22 cellular contexts compared by ENCODE assay signal in the genomic region with DNA sequence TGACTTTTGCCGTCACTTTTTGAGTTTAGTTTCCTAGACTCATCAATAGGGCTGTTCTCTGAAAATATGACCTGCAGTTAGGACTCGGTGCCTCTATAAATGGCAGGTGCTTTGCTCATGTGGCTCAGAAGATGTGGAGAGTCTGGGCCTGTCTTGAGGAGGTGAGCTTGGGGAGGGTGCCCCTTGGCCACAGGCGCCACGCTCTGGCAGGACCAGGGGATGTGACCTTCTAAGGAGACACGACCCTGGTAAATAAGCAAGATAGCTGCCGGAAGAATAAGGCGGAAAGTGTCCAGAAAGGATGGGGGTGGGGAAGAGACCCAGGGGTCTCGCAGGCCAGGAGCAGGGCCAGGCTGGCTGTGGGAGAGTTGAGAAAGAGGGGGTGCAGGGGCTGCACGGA.
"Had no signal": no experiment of that assay in that cellular context is flagged by ENCODE, and none has a peak within 500 bp of the region (broad histone marks: within the 10 kb centered on the region; RNA-seq: fewer than 3 reads in every experiment).

No MANE protein-coding gene starts in this region.

- H3K9me3 ChIP-seq: esophagus squamous epithelium, left ventricle myocardium inferior, lower lobe of right lung, pancreas, prostate gland, right lobe of liver, spleen, tibial artery, upper lobe of right lung had no signal

- H3K27me3 ChIP-seq: esophagus squamous epithelium, foreskin keratinocyte, pancreas, right lobe of liver, spleen, tibial artery, upper lobe of right lung had no signal

- H3K9me3 Mint-ChIP-seq: memory B cell; naive B cell; nephron progenitor cell; stimulated activated memory B cell treated with anti-CD40 and anti-IgM and Interleukin-4, amounts not matched to agents 10 μg/mL and 1 μg/mL and 100 μg/mL, for 72 hours; stimulated activated naive CD8-positive, alpha-beta T cell treated with anti-CD3 and anti-CD28 coated beads, Interleukin-15, Interleukin-2, amounts not matched to agents 100 ng/mL and 50 ng/mL, for 24 hours had no signal

- H3K4me1 ChIP-seq: pancreas, prostate gland had no signal

- H3K27ac ChIP-seq: esophagus squamous epithelium, foreskin keratinocyte, left ventricle myocardium inferior, lower lobe of right lung, pancreas, prostate gland, right lobe of liver, spleen, tibial artery, upper lobe of right lung had no signal

- H3K4me3 ChIP-seq: esophagus squamous epithelium, left ventricle myocardium inferior, lower lobe of right lung, pancreas, prostate gland, right lobe of liver, spleen, tibial artery, upper lobe of right lung had no signal

- H3K4me3 Mint-ChIP-seq: memory B cell; nephron progenitor cell; stimulated activated memory B cell treated with anti-CD40 and anti-IgM and Interleukin-4, amounts not matched to agents 10 μg/mL and 1 μg/mL and 100 μg/mL, for 72 hours; stimulated activated naive CD8-positive, alpha-beta T cell treated with anti-CD3 and anti-CD28 coated beads, Interleukin-15, Interleukin-2, amounts not matched to agents 100 ng/mL and 50 ng/mL, for 24 hours had no signal

- H3K36me3 ChIP-seq: esophagus squamous epithelium, left ventricle myocardium inferior, lower lobe of right lung, pancreas, prostate gland, right lobe of liver, spleen, tibial artery, upper lobe of right lung had no signal

- H3K27ac Mint-ChIP-seq: memory B cell; nephron progenitor cell; stimulated activated memory B cell treated with anti-CD40 and anti-IgM and Interleukin-4, amounts not matched to agents 10 μg/mL and 1 μg/mL and 100 μg/mL, for 72 hours; stimulated activated naive CD8-positive, alpha-beta T cell treated with anti-CD3 and anti-CD28 coated beads, Interleukin-15, Interleukin-2, amounts not matched to agents 100 ng/mL and 50 ng/mL, for 24 hours had no signal

- DNase-seq: effector memory CD4-positive, alpha-beta T cell; esophagus squamous epithelium; foreskin keratinocyte; kidney; left cardiac atrium; left ventricle myocardium inferior; lower lobe of right lung; naive B cell; nephron progenitor cell; nucleus accumbens; pancreas; right lobe of liver; stimulated activated CD4-positive, alpha-beta T cell treated with anti-CD3 and anti-CD28 coated beads, Interleukin-15, amount 100 ng/mL, for 24 hours; stimulated activated CD4-positive, alpha-beta T cell treated with anti-CD3 and anti-CD28 coated beads, Interleukin-1b, Interleukin-23, amount 100 ng/mL, for 48 hours; stimulated activated CD4-positive, alpha-beta T cell treated with anti-CD3 and anti-CD28 coated beads, Interleukin-4, amount 100 ng/mL, for 24 hours; tibial artery; upper lobe of right lung had no signal

- H3K36me3 Mint-ChIP-seq: memory B cell; naive B cell; stimulated activated memory B cell treated with anti-CD40 and anti-IgM and Interleukin-4, amounts not matched to agents 10 μg/mL and 1 μg/mL and 100 μg/mL, for 72 hours had no signal

- FAIRE-seq: kidney, pancreas had no signal

- ATAC-seq: foreskin keratinocyte; left cardiac atrium; lower lobe of right lung; pancreas; right lobe of liver; stimulated activated memory B cell treated with anti-CD40 and anti-IgM and Interleukin-4, amounts not matched to agents 10 μg/mL and 1 μg/mL and 100 μg/mL, for 72 hours; upper lobe of right lung had no signal

- H3K27me3 Mint-ChIP-seq: memory B cell, naive B cell had no signal
